ENCODE assay signal across 1 cellular context in genomic region chr11:69818243-69819108, GRCh38.
TF ChIP-seq lines count a peak whose summit lies in the region.

No MANE protein-coding gene starts in this region.

TF ChIP-seq in HepG2, 621 proteins besides CTCF, POLR2A, EP300 and RAD21:
- TF ChIP-seq FLYWCH1 (CRISPR knock-in tag; IDR thresholded peaks at IDR 0.05), result no peak
- TF ChIP-seq ZBTB38 (CRISPR knock-in tag; IDR thresholded peaks at IDR 0.05), result no peak
- TF ChIP-seq CCDC6 (CRISPR knock-in tag; IDR thresholded peaks at IDR 0.05), result no peak
